In genomic region chr2:223993634-223994232, GRCh38 we compare ENCODE assay signal across 8 cellular contexts. TPM values are rescaled to one million over a fixed set of nuclear protein-coding genes. Genes with fewer than 3 reads are reported as not detected.
DNase-seq lines count a peak whose midpoint lies in the region; ATAC-seq and TF ChIP-seq lines count a peak whose summit lies in the region.

No MANE protein-coding gene starts in this region.

- no peak overlapping the region for H3K27ac Mint-ChIP-seq in activated B cell treated with CpG ODN at 0.5 μM for 24 hours

- H3K4me3 Mint-ChIP-seq in activated B cell treated with CpG ODN at 0.5 μM for 24 hours = no peak overlapping the region

- ATAC-seq in HG02981 (IDR thresholded peaks at IDR 0.05; ENCODE audit: unreplicated experiment) (peak; percentile 61), activated B cell treated with CpG ODN at 0.5 μM for 24 hours (ENCODE audit: low read depth) (peak; percentile 67)

- no peaks in the 10 kb centered on the region for H3K4me1 Mint-ChIP-seq in activated B cell treated with CpG ODN at 0.5 μM for 24 hours

- no peaks in the 10 kb centered on the region for H3K27me3 Mint-ChIP-seq in activated B cell treated with CpG ODN at 0.5 μM for 24 hours

- TF ChIP-seq CTCF in 22Rv1 (IDR thresholded peaks at IDR 0.05) (peak; percentile 82), GM13976 (IDR thresholded peaks at IDR 0.05; ENCODE audit: borderline replicate concordance, control extremely low read depth, extremely low read depth, insufficient read depth, missing control alignments) (peak; percentile 75), activated B cell treated with CpG ODN at 0.5 μM for 24 hours (IDR thresholded peaks at IDR 0.05) (no peak)

- DNase-seq in GM13976 (ENCODE audit: low spot score) = peak; percentile 71
- DNase-seq in NCI-H2196 treated with DMSO at 0.1 percent for 48 hours (lab: John Stamatoyannopoulos, UW; ENCODE audit: unreplicated experiment) = peak; percentile 66
- DNase-seq in activated B cell treated with CpG ODN at 0.5 μM for 24 hours = no peak
- peak; percentile 37 for DNase-seq in central memory CD4-positive, alpha-beta T cell
- peak; percentile 91 for DNase-seq in left kidney (ENCODE audit: low read depth, low spot score)
- peak; percentile 9 to 40 (median 35) for DNase-seq in stimulated activated CD4-positive, alpha-beta T cell treated with anti-CD3 and anti-CD28 coated beads, TNF-alpha, amount 100 ng/mL, for 4 hours (ENCODE audit: low read depth in 3 of 3)

- no peak overlapping the region for H3K27ac ChIP-seq in 22Rv1

- CTCF ChIA-PET in activated B cell treated with CpG ODN at 0.5 μM for 24 hours (lab: Charles Lee) = interaction anchor here (0.6 to 8.0 kb wide), 36 partner anchors 9 to 770 kb away, joined by 3 to 210 read pairs (median 4); no protein-coding TSS in a partner anchor

- H3K9me3 Mint-ChIP-seq in activated B cell treated with CpG ODN at 0.5 μM for 24 hours = no peaks in the 10 kb centered on the region

- POLR2A ChIA-PET in activated B cell treated with CpG ODN at 0.5 μM for 24 hours (lab: Charles Lee) = interaction anchor here (0.6 to 1.5 kb wide), 2 partner anchors 9 to 291 kb away, joined by 4 to 9 read pairs; no protein-coding TSS in a partner anchor

- in situ Hi-C loops in GM13976 (cut with MboI; ENCODE audit: low sequenced_read_pairs, unreplicated experiment) = loop anchor here (10.0 kb wide), 1 partner anchor 291 kb away; no protein-coding TSS in a partner anchor

- intact Hi-C loops in activated B cell treated with CpG ODN at 0.5 μM for 24 hours (cut with micrococcal nuclease) = loop anchor here (1.0 to 10.0 kb wide), 7 partner anchors 23 to 1021 kb away; no protein-coding TSS in a partner anchor

- no peaks in the 10 kb centered on the region for H3K36me3 Mint-ChIP-seq in activated B cell treated with CpG ODN at 0.5 μM for 24 hours (ENCODE audit: low read depth)

RNA-seq across cellular contexts. Expression of gene MRPL44, which starts 36.5 kb away (rescaled TPM):
- total RNA-seq in activated B cell treated with CpG ODN at 0.5 μM for 24 hours = 29.9 and 30.4 TPM in 2 replicates

RNA-seq across cellular contexts. Expression of gene SERPINE2, which starts 45.4 kb away (rescaled TPM):
- total RNA-seq in activated B cell treated with CpG ODN at 0.5 μM for 24 hours = 0.98 and 1.1 TPM in 2 replicates

RNA-seq across cellular contexts. Expression of gene WDFY1, which starts 48.6 kb away (rescaled TPM):
- total RNA-seq in activated B cell treated with CpG ODN at 0.5 μM for 24 hours = 67.2 and 77.0 TPM in 2 replicates
